ENCODE assay signal across 34 cellular contexts in the genomic region with DNA sequence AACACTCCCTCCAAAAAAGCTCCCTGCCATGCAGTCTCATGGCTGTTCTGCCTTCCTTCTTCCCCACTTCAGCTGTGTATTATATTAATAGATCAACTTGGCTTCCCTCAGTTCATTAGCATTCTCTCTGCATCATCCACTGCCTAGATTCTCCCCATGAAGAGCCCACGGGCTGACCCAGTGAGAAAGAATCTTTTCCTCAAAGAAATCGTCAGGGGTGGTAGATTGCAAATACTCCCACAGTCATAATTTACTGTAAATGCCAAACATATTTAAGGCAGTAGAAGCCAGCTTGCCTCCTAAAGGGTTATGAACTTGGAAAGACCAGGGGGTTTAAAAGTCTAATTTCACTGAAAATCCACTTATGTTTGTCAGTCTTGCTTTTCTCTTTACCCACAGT. TPM values are rescaled to one million over a fixed set of nuclear protein-coding genes. Genes with fewer than 3 reads are reported as not detected.
"Had no signal": no experiment of that assay in that cellular context is flagged by ENCODE, and none has a peak within 500 bp of the region (broad histone marks: within the 10 kb centered on the region; RNA-seq: fewer than 3 reads in every experiment).

No MANE protein-coding gene starts in this region.

- H3K27ac ChIP-seq: adrenal gland, cardiac muscle cell, RWPE1 had no signal

- ATAC-seq: activated CD8-positive, alpha-beta T cell treated with anti-CD3 and anti-CD28 coated beads for 36 hours; PC-3 had no signal

- H3K9me3 ChIP-seq: adrenal gland, MG63 had no signal

- H3K27ac Mint-ChIP-seq: activated CD4-positive, alpha-beta T cell treated with anti-CD3 and anti-CD28 coated beads, Interleukin-2, amount 10 ng/mL, durations not matched to agents 24 days and 14 days; activated CD8-positive, alpha-beta T cell treated with anti-CD3 and anti-CD28 coated beads for 36 hours; activated naive CD8-positive, alpha-beta T cell treated with anti-CD3 and anti-CD28 coated beads, Interleukin-2, amount 10 ng/mL, durations not matched to agents 7 days and 5 days; activated T-cell treated with anti-CD3 and anti-CD28 coated beads, Interleukin-2, amount 50 U/mL, for 24 hours; activated T-helper 2 cell treated with anti-CD3 and anti-CD28 coated beads, Interferon-gamma antibody, Interleukin-2, Interleukin-4, amounts not matched to agents 10 μg/mL and 5 μg/mL and 100 μg/mL, durations not matched to agents 14 hours and 24 hours and 36 hours; T-helper 1 cell treated with Interleukin-12 subunit alpha and Interleukin-12 subunit beta and Interleukin-4 antibody, amounts not matched to agents 30 μg/mL and 1 μg/mL, for 36 hours; T-helper 2 cell treated with Interferon-gamma antibody and Interleukin-4, amounts not matched to agents 5 μg/mL and 100 μg/mL, for 36 hours had no signal

- H3K36me3 Mint-ChIP-seq: activated naive CD4-positive, alpha-beta T cell treated with anti-CD3 and anti-CD28 coated beads, Interleukin-2, amount 50 U/mL, for 24 hours; activated naive CD8-positive, alpha-beta T cell treated with anti-CD3 and anti-CD28 coated beads, Interleukin-2, amount 10 ng/mL, durations not matched to agents 7 days and 5 days had no signal

- H3K4me3 Mint-ChIP-seq: activated CD4-positive, alpha-beta T cell treated with anti-CD3 and anti-CD28 coated beads, Interleukin-2, amount 10 ng/mL, durations not matched to agents 24 days and 14 days; activated CD8-positive, alpha-beta T cell treated with anti-CD3 and anti-CD28 coated beads for 36 hours; activated naive CD4-positive, alpha-beta T cell treated with anti-CD3 and anti-CD28 coated beads, Interleukin-2, amount 50 U/mL, for 24 hours; activated naive CD8-positive, alpha-beta T cell treated with anti-CD3 and anti-CD28 coated beads, Interleukin-2, amount 10 ng/mL, durations not matched to agents 7 days and 5 days; activated T-cell treated with anti-CD3 and anti-CD28 coated beads, Interleukin-2, amount 50 U/mL, for 24 hours; central memory CD8-positive, alpha-beta T cell; T-helper 1 cell treated with Interleukin-12 subunit alpha and Interleukin-12 subunit beta and Interleukin-4 antibody, amounts not matched to agents 30 μg/mL and 1 μg/mL, for 36 hours; T-helper 2 cell treated with Interferon-gamma antibody and Interleukin-4, amounts not matched to agents 5 μg/mL and 100 μg/mL, for 36 hours had no signal

- H3K9me3 Mint-ChIP-seq: activated CD4-positive, alpha-beta T cell treated with anti-CD3 and anti-CD28 coated beads, Interleukin-2, amount 10 ng/mL, durations not matched to agents 24 days and 14 days; activated CD8-positive, alpha-beta T cell treated with anti-CD3 and anti-CD28 coated beads for 36 hours; activated naive CD4-positive, alpha-beta T cell treated with anti-CD3 and anti-CD28 coated beads, Interleukin-2, amount 50 U/mL, for 24 hours; activated T-cell treated with anti-CD3 and anti-CD28 coated beads, Interleukin-2, amount 50 U/mL, for 24 hours; activated T-helper 2 cell treated with anti-CD3 and anti-CD28 coated beads, Interferon-gamma antibody, Interleukin-2, Interleukin-4, amounts not matched to agents 10 μg/mL and 5 μg/mL and 100 μg/mL, durations not matched to agents 14 hours and 24 hours and 36 hours; T-helper 1 cell treated with Interleukin-12 subunit alpha and Interleukin-12 subunit beta and Interleukin-4 antibody, amounts not matched to agents 30 μg/mL and 1 μg/mL, for 36 hours; T-helper 2 cell treated with Interferon-gamma antibody and Interleukin-4, amounts not matched to agents 5 μg/mL and 100 μg/mL, for 36 hours had no signal

- H3K36me3 ChIP-seq: adrenal gland, cardiac muscle cell, MG63 had no signal

- DNase-seq: activated CD4-positive, alpha-beta T cell treated with anti-CD3 and anti-CD28 coated beads, Interleukin-2, amount 10 ng/mL, durations not matched to agents 24 days and 14 days; activated CD4-positive, alpha-beta T cell treated with anti-CD3 and anti-CD28 coated beads, Interleukin-2, amount 50 U/mL, for 4 hours; activated CD8-positive, alpha-beta T cell treated with anti-CD3 and anti-CD28 coated beads for 36 hours; activated gamma-delta T cell; activated naive CD4-positive, alpha-beta T cell treated with Interleukin-2 at 50 U/mL for 16 hours; activated naive CD8-positive, alpha-beta T cell treated with anti-CD3 and anti-CD28 coated beads, Interleukin-2, amount 10 ng/mL, durations not matched to agents 7 days and 5 days; activated T-cell treated with anti-CD3 and anti-CD28 coated beads, Interleukin-2, amount 50 U/mL, for 24 hours; adrenal gland; anterior cingulate cortex; Kasumi-1; KG1; MG63; NCI-H1048; NCI-H1105 treated with DMSO at 0.1 percent for 48 hours; NCI-H1436; NCI-H1694; NCI-H1930; NCI-H2081 treated with DMSO at 0.1 percent for 48 hours; NCI-H345; NCI-H524 treated with DMSO at 0.1 percent for 48 hours; NK-92 treated with Interleukin-12 subunit alpha and Interleukin-12 subunit beta, amount 100 ng/mL, for 24 hours; PC-3; Right ventricle myocardium superior had no signal

- H3K4me3 ChIP-seq: adrenal gland, cardiac muscle cell, MG63 had no signal

- H3K27me3 ChIP-seq: adrenal gland, cardiac muscle cell, MG63 had no signal

- FAIRE-seq: RCC 7860, TTC549 had no signal

- H3K4me1 Mint-ChIP-seq: activated CD4-positive, alpha-beta T cell treated with anti-CD3 and anti-CD28 coated beads, Interleukin-2, amount 10 ng/mL, durations not matched to agents 24 days and 14 days; activated naive CD4-positive, alpha-beta T cell treated with anti-CD3 and anti-CD28 coated beads, Interleukin-2, amount 50 U/mL, for 24 hours; activated naive CD8-positive, alpha-beta T cell treated with anti-CD3 and anti-CD28 coated beads, Interleukin-2, amount 10 ng/mL, durations not matched to agents 7 days and 5 days; central memory CD8-positive, alpha-beta T cell had no signal

- H3K4me1 ChIP-seq: adrenal gland had no signal

RNA-seq across cellular contexts. Expression of a gene that starts 33.5 kb away (rescaled TPM):
- total RNA-seq: activated CD4-positive, alpha-beta T cell treated with anti-CD3 and anti-CD28 coated beads, Interleukin-2, amount 10 ng/mL, durations not matched to agents 24 days and 14 days; activated CD8-positive, alpha-beta memory T cell treated with anti-CD3 and anti-CD28 coated beads for 36 hours; activated CD8-positive, alpha-beta T cell treated with anti-CD3 and anti-CD28 coated beads for 36 hours; activated naive CD8-positive, alpha-beta T cell treated with anti-CD3 and anti-CD28 coated beads, Interleukin-2, amount 10 ng/mL, durations not matched to agents 7 days and 5 days; NCI-H460 had no signal
